In the genomic region with DNA sequence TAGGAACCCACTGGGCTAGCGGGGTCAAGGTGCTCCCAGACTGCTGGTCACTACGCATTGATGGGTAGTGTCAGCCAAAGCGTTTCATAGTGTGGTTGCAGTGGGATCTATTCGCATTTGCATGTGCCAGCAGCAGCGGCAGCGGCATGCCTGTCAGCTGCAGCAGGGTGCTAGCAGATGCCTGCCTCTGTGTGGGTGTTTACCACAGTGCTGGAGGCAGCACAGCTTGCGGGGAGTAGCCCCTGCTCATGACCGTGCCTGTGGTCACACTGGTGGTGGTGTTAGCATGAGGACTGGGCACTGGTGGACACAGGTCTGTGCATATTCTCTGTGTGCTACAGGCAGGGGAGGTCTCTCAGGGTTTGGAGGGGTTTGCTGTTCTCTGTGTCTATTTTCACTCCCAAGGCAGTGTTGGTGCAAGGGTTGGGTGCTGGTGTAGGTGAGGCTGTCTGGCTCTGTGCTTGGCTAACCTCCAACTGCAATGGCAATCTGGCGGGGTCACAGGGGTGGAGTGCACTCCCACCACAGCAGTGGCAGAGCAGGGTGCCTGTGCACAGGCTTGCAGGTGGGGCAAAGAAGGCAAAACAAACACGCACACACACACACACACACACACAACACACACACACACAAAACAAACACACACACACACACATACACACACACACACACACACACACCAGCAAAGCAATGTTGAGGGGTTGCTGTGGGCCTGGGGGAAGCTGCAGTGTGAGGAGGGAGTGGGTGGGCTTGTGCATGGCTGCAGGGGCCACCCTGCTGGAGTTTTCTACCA, we compare ENCODE assay signal across 21 cellular contexts.
"Had no signal": no experiment of that assay in that cellular context is flagged by ENCODE, and none has a peak within 500 bp of the region (broad histone marks: within the 10 kb centered on the region; RNA-seq: fewer than 3 reads in every experiment).

No MANE protein-coding gene starts in this region.

- H3K9me3 Mint-ChIP-seq: activated B cell treated with CpG ODN at 0.5 μM for 24 hours; activated CD4-positive, alpha-beta memory T cell treated with anti-CD3 and anti-CD28 coated beads for 36 hours; activated CD4-positive, alpha-beta T cell treated with anti-CD3 and anti-CD28 coated beads, Interleukin-2, amount 10 ng/mL, durations not matched to agents 7 days and 5 days; activated naive CD4-positive, alpha-beta T cell treated with anti-CD3 and anti-CD28 coated beads, Interleukin-2, amount 50 U/mL, for 72 hours; activated naive CD8-positive, alpha-beta T cell treated with anti-CD3 and anti-CD28 coated beads, Interleukin-2, amount 50 U/mL, for 24 hours; activated T-cell treated with anti-CD3 and anti-CD28 coated beads, Interleukin-2, amount 50 U/mL, for 4 hours; T-cell had no signal

- H3K27ac Mint-ChIP-seq: activated B cell treated with CpG ODN at 0.5 μM for 24 hours; activated CD4-positive, alpha-beta memory T cell treated with anti-CD3 and anti-CD28 coated beads for 36 hours; activated CD4-positive, alpha-beta T cell treated with anti-CD3 and anti-CD28 coated beads, Interleukin-2, amount 10 ng/mL, durations not matched to agents 7 days and 5 days; activated naive CD8-positive, alpha-beta T cell treated with anti-CD3 and anti-CD28 coated beads, Interleukin-2, amount 50 U/mL, for 24 hours; brain; T-cell had no signal

- H3K4me1 Mint-ChIP-seq: activated B cell treated with CpG ODN at 0.5 μM for 24 hours; activated CD4-positive, alpha-beta T cell treated with anti-CD3 and anti-CD28 coated beads, Interleukin-2, amount 10 ng/mL, durations not matched to agents 7 days and 5 days; activated naive CD8-positive, alpha-beta T cell treated with anti-CD3 and anti-CD28 coated beads, Interleukin-2, amount 50 U/mL, for 24 hours; brain; T-cell had no signal

- ATAC-seq: activated naive CD8-positive, alpha-beta T cell treated with anti-CD3 and anti-CD28 coated beads, Interleukin-2, amount 50 U/mL, for 24 hours; activated T-cell treated with anti-CD3 and anti-CD28 coated beads, Interleukin-2, amount 50 U/mL, for 4 hours; T-cell had no signal

- FAIRE-seq: TTC549 had no signal

- H3K36me3 Mint-ChIP-seq: activated CD4-positive, alpha-beta memory T cell treated with anti-CD3 and anti-CD28 coated beads for 36 hours; activated naive CD4-positive, alpha-beta T cell treated with anti-CD3 and anti-CD28 coated beads, Interleukin-2, amount 50 U/mL, for 72 hours; brain; T-cell had no signal

- H3K4me3 ChIP-seq: cardiac muscle cell, SK-N-MC had no signal

- DNase-seq: activated B cell treated with CpG ODN at 0.5 μM for 24 hours; activated CD4-positive, alpha-beta memory T cell treated with anti-CD3 and anti-CD28 coated beads for 36 hours; activated CD4-positive, alpha-beta T cell treated with anti-CD3 and anti-CD28 coated beads for 1 hour; activated CD4-positive, alpha-beta T cell treated with anti-CD3 and anti-CD28 coated beads, Interleukin-2, amount 10 ng/mL, durations not matched to agents 7 days and 5 days; activated CD8-positive, alpha-beta memory T cell treated with anti-CD3 and anti-CD28 coated beads for 24 hours; activated effector memory CD4-positive, alpha-beta T cell treated with anti-CD3 and anti-CD28 coated beads, Interleukin-2, amount 50 U/mL, for 16 hours; activated naive CD4-positive, alpha-beta T cell treated with Interleukin-2 at 50 U/mL for 16 hours; activated naive CD8-positive, alpha-beta T cell treated with anti-CD3 and anti-CD28 coated beads, Interleukin-2, amount 50 U/mL, for 24 hours; activated T-cell treated with anti-CD3 and anti-CD28 coated beads, Interleukin-2, amount 50 U/mL, for 4 hours; amniotic stem cell; Karpas-422; NCI-H1417; NCI-H2029 treated with DMSO at 0.1 percent for 48 hours; NCI-H510A treated with DMSO at 0.1 percent for 48 hours; T-cell; T1000 had no signal

- H3K27me3 ChIP-seq: cardiac muscle cell had no signal

- H3K36me3 ChIP-seq: cardiac muscle cell had no signal

- H3K27me3 Mint-ChIP-seq: activated B cell treated with CpG ODN at 0.5 μM for 24 hours; activated CD4-positive, alpha-beta T cell treated with anti-CD3 and anti-CD28 coated beads, Interleukin-2, amount 10 ng/mL, durations not matched to agents 7 days and 5 days; activated naive CD8-positive, alpha-beta T cell treated with anti-CD3 and anti-CD28 coated beads, Interleukin-2, amount 50 U/mL, for 24 hours; brain had no signal

- H3K27ac ChIP-seq: cardiac muscle cell, SK-N-MC had no signal

- H3K4me3 Mint-ChIP-seq: activated B cell treated with CpG ODN at 0.5 μM for 24 hours; activated CD4-positive, alpha-beta memory T cell treated with anti-CD3 and anti-CD28 coated beads for 36 hours; activated CD4-positive, alpha-beta T cell treated with anti-CD3 and anti-CD28 coated beads, Interleukin-2, amount 10 ng/mL, durations not matched to agents 7 days and 5 days; activated naive CD8-positive, alpha-beta T cell treated with anti-CD3 and anti-CD28 coated beads, Interleukin-2, amount 50 U/mL, for 24 hours; activated T-cell treated with anti-CD3 and anti-CD28 coated beads, Interleukin-2, amount 50 U/mL, for 4 hours; brain; T-cell had no signal
